Comparison of ENCODE assay signal across 2 cellular contexts in the genomic region with DNA sequence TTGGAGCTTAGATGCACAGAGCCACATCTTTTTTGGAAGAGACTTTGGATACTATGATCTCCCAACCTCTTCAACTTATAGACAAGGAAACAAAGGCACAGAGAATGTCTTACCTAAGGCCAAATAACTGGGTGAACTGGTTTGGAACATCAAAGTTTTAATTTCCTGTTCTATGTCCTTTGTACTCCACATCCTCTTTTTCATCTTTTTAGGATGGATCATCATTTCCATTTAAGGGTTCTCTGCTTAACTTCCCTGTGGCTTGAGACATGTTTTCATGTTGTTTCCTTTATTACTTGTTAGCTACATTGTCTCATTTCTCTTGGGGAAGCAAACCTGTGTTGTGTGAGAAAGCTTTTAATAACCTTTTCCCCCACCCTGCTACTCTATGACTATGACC.
A peak's percentile ranks its signal among the peaks of the same experiment; 100 is the strongest.
TF ChIP-seq lines count a peak whose summit lies in the region.

No MANE protein-coding gene starts in this region.

TF ChIP-seq in HepG2, 621 proteins besides CTCF, POLR2A, EP300 and RAD21:
- TF ChIP-seq HMGA1 (CRISPR knock-in tag; conservative IDR thresholded peaks at IDR 0.05): no peak
- no peak for TF ChIP-seq ZNF713 (CRISPR knock-in tag; IDR thresholded peaks at IDR 0.05)
- TF ChIP-seq, protein P1, sequence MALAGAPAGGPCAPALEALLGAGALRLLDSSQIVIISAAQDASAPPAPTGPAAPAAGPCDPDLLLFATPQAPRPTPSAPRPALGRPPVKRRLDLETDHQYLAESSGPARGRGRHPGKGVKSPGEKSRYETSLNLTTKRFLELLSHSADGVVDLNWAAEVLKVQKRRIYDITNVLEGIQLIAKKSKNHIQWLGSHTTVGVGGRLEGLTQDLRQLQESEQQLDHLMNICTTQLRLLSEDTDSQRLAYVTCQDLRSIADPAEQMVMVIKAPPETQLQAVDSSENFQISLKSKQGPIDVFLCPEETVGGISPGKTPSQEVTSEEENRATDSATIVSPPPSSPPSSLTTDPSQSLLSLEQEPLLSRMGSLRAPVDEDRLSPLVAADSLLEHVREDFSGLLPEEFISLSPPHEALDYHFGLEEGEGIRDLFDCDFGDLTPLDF (CRISPR knock-in tag; IDR thresholded peaks at IDR 0.05): no peak

TF ChIP-seq in HEK293, 187 proteins besides CTCF, POLR2A, EP300 and RAD21:
- TF ChIP-seq, protein P2, sequence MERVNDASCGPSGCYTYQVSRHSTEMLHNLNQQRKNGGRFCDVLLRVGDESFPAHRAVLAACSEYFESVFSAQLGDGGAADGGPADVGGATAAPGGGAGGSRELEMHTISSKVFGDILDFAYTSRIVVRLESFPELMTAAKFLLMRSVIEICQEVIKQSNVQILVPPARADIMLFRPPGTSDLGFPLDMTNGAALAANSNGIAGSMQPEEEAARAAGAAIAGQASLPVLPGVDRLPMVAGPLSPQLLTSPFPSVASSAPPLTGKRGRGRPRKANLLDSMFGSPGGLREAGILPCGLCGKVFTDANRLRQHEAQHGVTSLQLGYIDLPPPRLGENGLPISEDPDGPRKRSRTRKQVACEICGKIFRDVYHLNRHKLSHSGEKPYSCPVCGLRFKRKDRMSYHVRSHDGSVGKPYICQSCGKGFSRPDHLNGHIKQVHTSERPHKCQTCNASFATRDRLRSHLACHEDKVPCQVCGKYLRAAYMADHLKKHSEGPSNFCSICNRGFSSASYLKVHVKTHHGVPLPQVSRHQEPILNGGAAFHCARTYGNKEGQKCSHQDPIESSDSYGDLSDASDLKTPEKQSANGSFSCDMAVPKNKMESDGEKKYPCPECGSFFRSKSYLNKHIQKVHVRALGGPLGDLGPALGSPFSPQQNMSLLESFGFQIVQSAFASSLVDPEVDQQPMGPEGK (tag by site-specific recombination; IDR thresholded peaks at IDR 0.05): no peak
- peak; percentile 59; the same call in 1 of the 2 replicates for TF ChIP-seq ZNF660 (tag by site-specific recombination; IDR thresholded peaks at IDR 0.05)
